20 cellular contexts compared by ENCODE assay signal in the genomic region with DNA sequence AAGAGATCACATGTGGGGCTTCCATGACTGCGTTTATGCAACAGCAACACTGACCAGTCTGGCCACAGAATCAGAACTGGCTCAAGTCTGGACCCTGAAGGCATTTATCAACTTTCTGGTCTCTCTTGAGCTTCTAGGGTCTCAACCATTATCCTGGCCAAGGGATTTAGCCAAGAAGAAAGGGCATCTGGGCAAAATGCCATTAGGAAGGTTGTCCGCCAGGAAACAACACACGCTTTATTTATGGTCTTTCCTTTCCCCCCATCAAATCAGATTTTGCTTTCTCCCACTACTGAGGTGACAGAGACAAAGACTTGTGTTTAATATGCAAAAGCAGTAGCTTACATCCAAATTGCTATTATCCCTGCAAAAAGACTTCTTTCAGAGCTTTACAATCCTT.
DNase-seq lines count a peak whose midpoint lies in the region; ATAC-seq and TF ChIP-seq lines count a peak whose summit lies in the region.
"Had no signal": no experiment of that assay in that cellular context is flagged by ENCODE, and none has a peak within 500 bp of the region (broad histone marks: within the 10 kb centered on the region; RNA-seq: fewer than 3 reads in every experiment).

No MANE protein-coding gene starts in this region.

- WGBS in mammary epithelial cell (ENCODE audit: low coverage, missing lambda C conversion rate), result 71% methylated on average over 3 of the region's 3 CpGs

- TF ChIP-seq CTCF in mammary epithelial cell (conservative IDR thresholded peaks at IDR 0.05 in 1 of 2, IDR thresholded peaks at IDR 0.05 in 1 of 2; ENCODE audit: extremely low read depth in 1 of 2, insufficient read depth in 1 of 2, low read depth in 1 of 2, low read length in 2 of 2) (no peak), MCF 10A (IDR thresholded peaks at IDR 0.05; ENCODE audit: unreplicated experiment) (no peak), brain (conservative IDR thresholded peaks at IDR 0.05) (no peak)

- no peaks in the 10 kb centered on the region for H3K9me3 ChIP-seq in mammary epithelial cell (replicated peaks; ENCODE audit: insufficient read depth, low read length)
- H3K9me3 ChIP-seq: SK-N-SH had no signal

- H3K27me3 Mint-ChIP-seq in MCF 10A (ENCODE audit: insufficient read depth, unreplicated experiment) (no peaks in the 10 kb centered on the region), brain (no peaks in the 10 kb centered on the region)

- H3K4me3 Mint-ChIP-seq in MCF 10A (ENCODE audit: unreplicated experiment) (no peak overlapping the region), brain (peak overlapping the region in 1 of 5 experiments; percentile 30)
- H3K4me3 Mint-ChIP-seq: CD8-positive, alpha-beta memory T cell had no signal

- H3K79me2 ChIP-seq in mammary epithelial cell (ENCODE audit: insufficient read depth, low read length), result no peaks in the 10 kb centered on the region

- dilution Hi-C loops in mammary epithelial cell (cut with HindIII; ENCODE audit: low sequenced_read_pairs), result no loop called here

- DNase-seq in mammary epithelial cell, result no peak
- no peak for DNase-seq in MCF 10A (ENCODE audit: unreplicated experiment)
- DNase-seq in medulla oblongata (ENCODE audit: extremely low spot score), result peak; percentile 36
- DNase-seq in NCI-H774 (lab: John Stamatoyannopoulos, UW), result no peak
- DNase-seq in HuH-7 (ENCODE audit: low spot score), result no peak
- DNase-seq in activated T-cell treated with anti-CD3 and anti-CD28 coated beads for 4 hours, result no peak
- DNase-seq: AML-193; CD8-positive, alpha-beta memory T cell; GDM1; NCI-H1694 treated with DMSO at 0.1 percent for 48 hours; NCI-H2081 treated with DMSO at 0.1 percent for 48 hours; NCI-H446 treated with DMSO at 0.1 percent for 48 hours; NCI-H526 treated with DMSO at 0.1 percent for 48 hours; SIG-M5; SK-N-SH had no signal

- in situ Hi-C loops in mammary epithelial cell (cut with MboI; ENCODE audit: low sequenced_read_pairs in 2 of 2), result no loop called here

- no peak overlapping the region for H3K27ac ChIP-seq in mammary epithelial cell (ENCODE audit: insufficient read depth, low read depth, low read length)
- H3K27ac ChIP-seq: KMS-11 had no signal

- no peak overlapping the region for H3K9ac ChIP-seq in mammary epithelial cell (ENCODE audit: insufficient read depth, low read length)
- H3K9ac ChIP-seq: KMS-11, SK-N-SH had no signal

- no peaks in the 10 kb centered on the region for H3K36me3 ChIP-seq in mammary epithelial cell (ENCODE audit: insufficient read depth, low read length)

- no peaks in the 10 kb centered on the region for H3K4me1 ChIP-seq in mammary epithelial cell (ENCODE audit: insufficient read depth, low read length)

- intact Hi-C loops in mammary epithelial cell (cut with micrococcal nuclease), result no loop called here
- intact Hi-C loops in MCF 10A (cut with micrococcal nuclease), result no loop called here

- H3K4me1 Mint-ChIP-seq in MCF 10A (ENCODE audit: insufficient read depth, unreplicated experiment) (no peaks in the 10 kb centered on the region), brain (peaks cover 29% of the 10 kb centered on the region)

- no peaks in the 10 kb centered on the region for H3K9me3 Mint-ChIP-seq in MCF 10A (ENCODE audit: unreplicated experiment)
- peaks cover 0 to 6% (median 2%) of the 10 kb centered on the region in 5 experiments for H3K9me3 Mint-ChIP-seq in brain

- H2AFZ ChIP-seq in mammary epithelial cell (ENCODE audit: low read depth, low read length), result peak overlapping the region; percentile 5

- BruUV-seq in mammary epithelial cell (replicated peaks; lab: Mats Ljungman, UMichigan) (no TSS peak), MCF 10A (replicated peaks; lab: Mats Ljungman, UMichigan) (no TSS peak)

- H4K20me1 ChIP-seq in mammary epithelial cell (ENCODE audit: insufficient read depth, low read length), result no peaks in the 10 kb centered on the region

- H3K27ac Mint-ChIP-seq in MCF 10A (ENCODE audit: low read depth, unreplicated experiment) (no peak overlapping the region), brain (peak overlapping the region in 4 of 5 experiments; percentile 3 to 85 (median 55))
- H3K27ac Mint-ChIP-seq: CD8-positive, alpha-beta memory T cell had no signal

- no peaks in the 10 kb centered on the region for H3K27me3 ChIP-seq in mammary epithelial cell (ENCODE audit: insufficient read depth, low read length)

- no peaks in the 10 kb centered on the region for H3K36me3 Mint-ChIP-seq in MCF 10A (ENCODE audit: insufficient read depth, unreplicated experiment)
- no peaks in the 10 kb centered on the region for H3K36me3 Mint-ChIP-seq in brain
- H3K36me3 Mint-ChIP-seq: CD8-positive, alpha-beta memory T cell had no signal

- H3K4me3 ChIP-seq in mammary epithelial cell (replicated peaks in 1 of 3; ENCODE audit: insufficient read depth in 1 of 3, low read depth in 2 of 3, low read length in 3 of 3), result no peak overlapping the region

- POLR2A ChIA-PET in MCF 10A (lab: Yijun Ruan, JAX), result interaction anchor here (0.7 kb wide), 1 partner anchor 8 kb away, joined by 3 read pairs; no protein-coding TSS in a partner anchor

- H3K4me2 ChIP-seq in mammary epithelial cell (ENCODE audit: insufficient read depth, low read depth, low read length), result no peak overlapping the region
- H3K4me2 ChIP-seq: KMS-11, SK-N-SH had no signal

- ATAC-seq in HG03439 (IDR thresholded peaks at IDR 0.05; ENCODE audit: unreplicated experiment), result no peak
- ATAC-seq: HepG2, Panc1 had no signal

- CTCF ChIA-PET in mammary epithelial cell (lab: Charles Lee; ENCODE audit: low non-redundant PET) (no interaction called here), MCF 10A (lab: Yijun Ruan, JAX) (interaction anchor here (0.9 to 1.1 kb wide), 2 partner anchors 16 to 552 kb away, joined by 3 to 4 read pairs; no protein-coding TSS in a partner anchor)
